Comparison of ENCODE assay signal across 8 cellular contexts in the genomic region with DNA sequence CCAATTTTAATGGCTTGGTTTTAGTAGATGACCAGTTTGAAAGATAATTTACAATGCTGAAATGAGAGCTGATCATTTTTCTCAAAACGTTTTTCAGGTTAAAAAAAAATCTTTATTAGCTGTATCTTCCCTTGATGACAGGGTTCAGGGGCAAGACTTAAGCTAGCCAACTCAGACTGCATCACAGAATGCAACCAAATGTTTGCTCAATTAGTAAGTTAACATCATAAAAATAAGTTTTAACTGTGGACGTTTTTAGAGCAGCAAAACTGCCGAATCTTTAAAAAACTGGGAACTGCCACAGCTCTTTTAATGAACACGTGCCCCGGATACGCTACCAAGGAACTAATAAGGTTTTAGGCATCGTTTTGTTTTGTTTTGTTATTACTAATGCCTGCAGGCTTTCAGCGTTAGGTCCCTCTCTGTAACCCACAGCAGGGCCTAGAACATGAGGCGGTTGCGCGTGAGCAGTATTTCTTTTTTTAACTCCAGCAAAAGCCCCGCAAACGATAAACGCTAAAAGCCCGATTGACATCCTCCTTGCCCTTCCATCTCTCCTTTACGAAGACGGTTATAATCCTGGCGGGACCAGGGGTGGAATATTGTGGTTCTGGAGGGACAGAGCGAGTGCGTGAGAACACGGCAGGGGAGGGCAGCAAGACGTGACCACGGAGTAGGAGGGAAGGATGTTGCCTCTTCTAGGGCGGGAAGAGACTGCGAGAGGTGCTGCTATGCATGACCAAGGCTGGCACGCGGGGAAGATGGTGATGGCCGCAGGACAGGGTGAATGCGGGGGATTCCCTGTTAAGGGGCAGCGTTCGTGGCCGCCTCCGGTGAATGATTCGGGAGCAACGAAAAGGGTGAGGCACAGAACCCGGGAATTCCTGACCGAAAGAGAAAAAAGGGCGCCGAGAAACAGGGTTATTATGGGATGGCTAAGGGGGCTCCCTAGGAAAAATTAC. TPM values are rescaled to one million over a fixed set of nuclear protein-coding genes. Genes with fewer than 3 reads are reported as not detected.
DNase-seq lines count a peak whose midpoint lies in the region; ATAC-seq, FAIRE-seq and TF ChIP-seq lines count a peak whose summit lies in the region.

No MANE protein-coding gene starts in this region.

- peaks cover 31% of the 10 kb centered on the region for H3K36me3 Mint-ChIP-seq in activated naive CD4-positive, alpha-beta T cell treated with anti-CD3 and anti-CD28 coated beads for 36 hours (ENCODE audit: low read depth)
- peaks cover 12% of the 10 kb centered on the region for H3K36me3 Mint-ChIP-seq in osteocyte (ENCODE audit: unreplicated experiment)

- no peak for ATAC-seq in GM21360 (IDR thresholded peaks at IDR 0.05; ENCODE audit: unreplicated experiment)

- no peaks in the 10 kb centered on the region for H3K27me3 ChIP-seq in tibial artery

- TF ChIP-seq CTCF in osteocyte (IDR thresholded peaks at IDR 0.05): no peak
- no peak for TF ChIP-seq CTCF in tibial artery (IDR thresholded peaks at IDR 0.05)

- DNase-seq in GM12891 (ENCODE audit: insufficient read length, low spot score) (peak; percentile 21), HuH-7 (ENCODE audit: low spot score) (peak; percentile 20), SHP77 (lab: John Stamatoyannopoulos, UW) (peak; percentile 36 to 46), germinal center (ENCODE audit: low spot score) (peak; percentile 33), osteocyte (ENCODE audit: extremely low spot score, unreplicated experiment) (no peak), tibial artery (peak; percentile 31 to 71)
- DNase-seq in activated naive CD4-positive, alpha-beta T cell treated with anti-CD3 and anti-CD28 coated beads for 36 hours: peak; percentile 51

- no peaks in the 10 kb centered on the region for H3K27me3 Mint-ChIP-seq in activated naive CD4-positive, alpha-beta T cell treated with anti-CD3 and anti-CD28 coated beads for 36 hours (ENCODE audit: low read depth)
- H3K27me3 Mint-ChIP-seq in osteocyte (ENCODE audit: unreplicated experiment): no peaks in the 10 kb centered on the region

- peak overlapping the region; percentile 68 to 78 for H3K4me3 ChIP-seq in tibial artery

- intact Hi-C loops in activated naive CD4-positive, alpha-beta T cell treated with anti-CD3 and anti-CD28 coated beads for 36 hours (cut with micrococcal nuclease): loop anchor here (5.0 to 10.0 kb wide), 3 partner anchors 161 to 1202 kb away; a partner anchor contains a TSS
- intact Hi-C loops in tibial artery (cut with DNase I; ENCODE audit: low total_unique reads): loop anchor here (5.0 to 10.0 kb wide), 4 partner anchors 54 to 291 kb away; no protein-coding TSS in a partner anchor

- H3K4me1 Mint-ChIP-seq in activated naive CD4-positive, alpha-beta T cell treated with anti-CD3 and anti-CD28 coated beads for 36 hours (ENCODE audit: low read depth): peaks cover 38% of the 10 kb centered on the region
- H3K4me1 Mint-ChIP-seq in osteocyte (ENCODE audit: unreplicated experiment): peaks cover 29% of the 10 kb centered on the region

- FAIRE-seq in GM12891 (lab: Jason Lieb, UNC): peak; percentile 85

- CTCF ChIA-PET in activated naive CD4-positive, alpha-beta T cell treated with anti-CD3 and anti-CD28 coated beads for 36 hours (lab: Charles Lee): interaction anchor here (0.7 to 1.0 kb wide), 6 partner anchors 19 to 115 kb away, joined by 3 to 7 read pairs (median 4); a partner anchor contains a TSS

- H3K9me3 Mint-ChIP-seq in activated naive CD4-positive, alpha-beta T cell treated with anti-CD3 and anti-CD28 coated beads for 36 hours: no peaks in the 10 kb centered on the region
- H3K9me3 Mint-ChIP-seq in osteocyte (ENCODE audit: unreplicated experiment): no peaks in the 10 kb centered on the region

- no peaks in the 10 kb centered on the region for H3K9me3 ChIP-seq in tibial artery

- H3K27ac Mint-ChIP-seq in activated naive CD4-positive, alpha-beta T cell treated with anti-CD3 and anti-CD28 coated beads for 36 hours: peak overlapping the region; percentile 99
- H3K27ac Mint-ChIP-seq in osteocyte (ENCODE audit: unreplicated experiment): peak overlapping the region; percentile 100

- peak overlapping the region; percentile 98 for H3K4me3 Mint-ChIP-seq in activated naive CD4-positive, alpha-beta T cell treated with anti-CD3 and anti-CD28 coated beads for 36 hours
- H3K4me3 Mint-ChIP-seq in osteocyte (ENCODE audit: unreplicated experiment): peak overlapping the region; percentile 98

- peaks cover 8 to 19% (median 9%) of the 10 kb centered on the region in 3 donors for H3K36me3 ChIP-seq in tibial artery

- H3K4me1 ChIP-seq in tibial artery: peaks cover 0 to 30% (median 18%) of the 10 kb centered on the region in 4 donors

- H3K27ac ChIP-seq in tibial artery: peak overlapping the region; percentile 76 to 91

- TF ChIP-seq POLR2A in GM12891 (IDR thresholded peaks at IDR 0.05; ENCODE audit: low read depth, low read length): peak; percentile 65; the same call in 1 of the 2 replicates

TF ChIP-seq in GM12891, 5 proteins besides CTCF, POLR2A, EP300 and RAD21:
- TF ChIP-seq PAX5 (IDR thresholded peaks at IDR 0.05; ENCODE audit: insufficient read depth, low read length, severe bottlenecking) (peak; percentile 84), POLR2AphosphoS5 (IDR thresholded peaks at IDR 0.05; ENCODE audit: low read depth, low read length) (peak; percentile 58; the same call in 1 of the 2 replicates), POU2F2 (IDR thresholded peaks at IDR 0.05; ENCODE audit: low read depth, low read length) (peak; percentile 34; the same call in 1 of the 2 replicates), TAF1 (IDR thresholded peaks at IDR 0.05; ENCODE audit: low read depth, low read length) (peak; percentile 35), SPI1 (IDR thresholded peaks at IDR 0.05; ENCODE audit: low read depth, low read length) (no peak)

RNA-seq across cellular contexts. Expression of a gene that starts 0.7 kb away (rescaled TPM):
- 82.0 TPM for polyA plus RNA-seq in GM12891 (2012; ENCODE audit: low read depth, missing spikeins)
- total RNA-seq in activated naive CD4-positive, alpha-beta T cell treated with anti-CD3 and anti-CD28 coated beads for 36 hours: 100 to 1,000 TPM; 164 to 165 TPM
- 82.5 and 85.6 TPM in 2 replicates for total RNA-seq in osteocyte
